In the genomic region with DNA sequence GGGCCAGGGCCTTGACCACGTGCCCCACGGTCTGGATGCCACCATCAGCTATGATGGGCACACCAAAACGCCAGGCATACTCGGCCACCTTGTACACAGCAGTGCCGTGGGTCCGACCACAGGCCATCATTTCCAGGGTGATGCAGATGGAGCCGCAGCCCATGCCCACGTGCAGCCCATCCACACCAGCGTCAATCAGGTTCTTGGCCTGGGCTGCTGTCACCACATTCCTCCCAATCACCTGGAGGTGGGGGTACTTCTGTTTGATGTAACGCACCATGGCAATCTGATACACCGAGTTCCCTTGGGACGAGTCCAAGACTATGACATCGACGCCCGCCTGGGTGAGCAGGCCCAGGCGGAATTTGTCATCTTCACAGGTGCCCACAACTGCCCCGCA, we compare ENCODE assay signal across 8 cellular contexts.
"Had no signal": no experiment of that assay in that cellular context is flagged by ENCODE, and none has a peak within 500 bp of the region (broad histone marks: within the 10 kb centered on the region; RNA-seq: fewer than 3 reads in every experiment).

No MANE protein-coding gene starts in this region.

- ATAC-seq: GM23338, HCT116 had no signal

- H3K27ac Mint-ChIP-seq: GM23338, HFFc6 had no signal

- H3K4me3 Mint-ChIP-seq: GM23338, H9, HFFc6 had no signal

- H3K9me3 Mint-ChIP-seq: GM23338, HFFc6 had no signal

- DNase-seq: GM23248, GOT3, H7, H9, HCEC 1CT, HFFc6 had no signal
